ENCODE assay signal across 17 cellular contexts in the genomic region with DNA sequence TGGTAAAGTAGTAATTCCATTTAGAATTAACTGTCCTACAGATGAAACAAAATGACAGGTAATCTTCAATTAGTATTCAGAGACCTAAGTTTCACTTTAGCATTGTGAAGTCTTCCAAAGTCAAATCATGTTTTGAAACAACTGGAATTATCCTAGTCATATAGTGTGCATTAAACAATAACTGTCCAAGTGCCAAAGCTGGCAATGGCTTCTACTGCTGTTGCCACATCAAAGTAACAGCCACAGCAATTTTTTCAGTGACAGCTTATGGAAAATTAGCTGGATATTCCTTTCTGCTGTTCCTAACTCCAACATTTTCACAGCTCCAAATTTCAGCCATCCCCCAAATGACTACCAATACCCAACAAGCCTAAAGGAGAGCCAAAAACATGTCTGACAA.
"Had no signal": no experiment of that assay in that cellular context is flagged by ENCODE, and none has a peak within 500 bp of the region (broad histone marks: within the 10 kb centered on the region; RNA-seq: fewer than 3 reads in every experiment).

No MANE protein-coding gene starts in this region.

- H3K4me3 ChIP-seq: dorsolateral prefrontal cortex, left lung, smooth muscle cell, tibial nerve, upper lobe of right lung, vagina had no signal

- H3K27me3 ChIP-seq: dorsolateral prefrontal cortex, foreskin keratinocyte, left lung, neutrophil, tibial nerve, upper lobe of right lung, vagina had no signal

- H3K4me3 Mint-ChIP-seq: naive thymus-derived CD4-positive, alpha-beta T cell had no signal

- H3K36me3 ChIP-seq: left lung, neutrophil, tibial nerve, upper lobe of right lung, vagina had no signal

- H3K36me3 Mint-ChIP-seq: naive thymus-derived CD4-positive, alpha-beta T cell had no signal

- H3K9me3 ChIP-seq: left lung, neutrophil, tibial nerve, upper lobe of right lung, vagina had no signal

- ATAC-seq: foreskin keratinocyte; left lung; naive thymus-derived CD4-positive, alpha-beta T cell; upper lobe of right lung had no signal

- H3K4me1 ChIP-seq: left lung, upper lobe of right lung had no signal

- H3K27ac Mint-ChIP-seq: naive thymus-derived CD4-positive, alpha-beta T cell had no signal

- H3K4me1 Mint-ChIP-seq: naive thymus-derived CD4-positive, alpha-beta T cell had no signal

- FAIRE-seq: islet of Langerhans had no signal

- H3K27ac ChIP-seq: dorsolateral prefrontal cortex, foreskin keratinocyte, left lung, neutrophil, upper lobe of right lung, vagina had no signal

- H3K9me3 Mint-ChIP-seq: naive thymus-derived CD4-positive, alpha-beta T cell had no signal

- H3K4me2 ChIP-seq: smooth muscle cell had no signal

- DNase-seq: caudate nucleus; cortex of kidney; dorsolateral prefrontal cortex; effector CD8-positive, alpha-beta T cell; foreskin keratinocyte; head of caudate nucleus; hypothalamus; left lung; naive thymus-derived CD4-positive, alpha-beta T cell; stimulated activated CD4-positive, alpha-beta T cell treated with anti-CD3 and anti-CD28 coated beads, Interleukin-2, amount 100 ng/mL, for 48 hours; stimulated activated naive CD4-positive, alpha-beta T cell treated with Interleukin-2 at 50 U/mL for 16 hours; upper lobe of right lung had no signal
